Comparison of ENCODE assay signal across 8 cellular contexts in the genomic region with DNA sequence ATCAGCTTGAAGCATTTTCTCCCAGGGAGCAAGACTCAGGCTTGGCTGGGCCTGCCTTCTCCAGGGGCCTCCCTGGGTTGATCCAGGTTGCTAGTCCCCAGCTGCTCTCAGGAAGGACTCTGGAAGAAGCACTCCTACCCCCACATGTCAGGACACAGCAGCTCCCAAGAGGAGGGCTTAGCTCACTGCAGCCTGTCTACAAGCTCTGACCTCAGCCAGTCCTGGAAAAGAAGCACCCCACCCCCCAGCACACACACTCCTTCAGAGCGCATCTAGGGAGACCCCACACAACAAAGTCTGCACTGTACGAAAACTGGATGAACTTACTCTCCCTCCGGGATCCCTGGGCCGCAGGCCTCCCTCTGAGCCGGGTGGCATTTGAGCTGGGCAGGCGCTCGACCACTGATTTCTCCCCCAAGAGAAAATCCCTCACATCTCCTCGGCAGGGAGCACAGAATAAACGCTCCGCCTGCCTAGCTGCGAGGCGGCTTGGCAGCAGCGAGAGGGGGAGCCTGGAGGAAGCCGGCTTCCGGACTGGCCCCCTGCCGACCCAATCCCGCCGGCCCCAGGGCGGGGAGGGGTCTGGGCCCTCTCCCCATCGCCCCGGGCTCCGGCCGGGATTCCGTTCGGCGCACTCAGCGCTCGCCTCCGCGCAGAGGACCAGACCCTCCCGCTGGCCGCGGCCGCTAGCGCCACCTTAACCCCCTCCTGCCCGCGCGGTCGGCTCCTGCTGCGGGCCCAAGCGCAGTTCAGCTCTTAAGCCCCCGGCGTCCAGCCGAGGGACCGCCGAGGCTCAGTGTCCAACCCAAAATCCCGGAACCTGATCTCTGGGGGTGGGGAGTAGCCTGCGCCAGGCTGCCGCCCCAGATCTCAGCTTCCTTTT. TPM values are rescaled to one million over a fixed set of nuclear protein-coding genes. Genes with fewer than 3 reads are reported as not detected.
DNase-seq lines count a peak whose midpoint lies in the region; ATAC-seq and TF ChIP-seq lines count a peak whose summit lies in the region.

Gene KCNA2, minus strand, starts transcription at position 458 of the 883 bp plus-strand sequence. CDS start 1,576 bp downstream, outside the sequence.

- peak within 1 kb of the TSS; percentile 82 to 87 (median 86) for H3K4me3 Mint-ChIP-seq in nephron

- H3K4me1 Mint-ChIP-seq in nephron, result peaks cover 5% of the 10 kb centered on the region

- no peaks in the 10 kb centered on the region for H3K36me3 Mint-ChIP-seq in nephron (ENCODE audit: low read depth)

- peak; percentile 13 for DNase-seq in stimulated activated CD4-positive, alpha-beta T cell treated with anti-CD3 and anti-CD28 coated beads, Interleukin-4, amount 100 ng/mL, for 1 hour
- DNase-seq in stimulated activated CD4-positive, alpha-beta T cell treated with anti-CD3 and anti-CD28 coated beads, Interleukin-4, amount 100 ng/mL, for 24 hours, result no peak
- DNase-seq in WERI-Rb-1, result peak; percentile 92
- no peak for DNase-seq in foreskin keratinocyte
- DNase-seq in SIG-M5 treated with dmso at 0.1 percent for 504 hours (lab: John Stamatoyannopoulos, UW; ENCODE audit: unreplicated experiment), result no peak

- no peaks in the 10 kb centered on the region for H3K9me3 ChIP-seq in WERI-Rb-1 (ENCODE audit: severe bottlenecking)

- peak within 1 kb of the TSS; percentile 93 for H3K4me3 ChIP-seq in WERI-Rb-1 (ENCODE audit: low read depth, low read length)

- TF ChIP-seq CTCF in WERI-Rb-1 (IDR thresholded peaks at IDR 0.05; ENCODE audit: low read depth, low read length) (0 out of 2 replicates have a peak, but pooled peaks have one; percentile 3), foreskin keratinocyte (conservative IDR thresholded peaks at IDR 0.05) (no peak), nephron (IDR thresholded peaks at IDR 0.05; ENCODE audit: unreplicated experiment in 3 of 3) (no peak)

- no peaks in the 10 kb centered on the region; the same call in 1 of the 2 replicates for H3K36me3 ChIP-seq in WERI-Rb-1

- H3K27ac ChIP-seq in WERI-Rb-1 (peak within 1 kb of the TSS; percentile 59), foreskin keratinocyte (no peak within 1 kb of the TSS)

- no peaks in the 10 kb centered on the region for H3K4me1 ChIP-seq in foreskin keratinocyte

- H3K27me3 Mint-ChIP-seq in nephron (ENCODE audit: low read depth), result peaks cover 87% of the 10 kb centered on the region

- peaks cover 13% of the 10 kb centered on the region for H3K27me3 ChIP-seq in WERI-Rb-1 (ENCODE audit: insufficient read depth, low read depth, severe bottlenecking)
- peaks cover 76% of the 10 kb centered on the region for H3K27me3 ChIP-seq in foreskin keratinocyte

- ATAC-seq in foreskin keratinocyte, result peak; percentile 6
- no peak for ATAC-seq in GM19463 (IDR thresholded peaks at IDR 0.05; ENCODE audit: unreplicated experiment)
- no peak for ATAC-seq in HG02981 (IDR thresholded peaks at IDR 0.05; ENCODE audit: unreplicated experiment)

- H3K27ac Mint-ChIP-seq in nephron, result no peak within 1 kb of the TSS

- no peaks in the 10 kb centered on the region for H3K9me3 Mint-ChIP-seq in nephron

RNA-seq across cellular contexts. Expression of gene KCNA2, which starts in this region (rescaled TPM):
- total RNA-seq in foreskin keratinocyte, result not detected in 2 replicates
- not detected in 2 replicates for polyA plus RNA-seq in foreskin keratinocyte

Comparison
In these comparisons a context has a peak if more than half of its experiments do, and no peak if none do; other contexts are left out.
1. DNase-seq: peak in stimulated activated CD4-positive, alpha-beta T cell treated with anti-CD3 and anti-CD28 coated beads, Interleukin-4, amount 100 ng/mL, for 1 hour (single experiment) and WERI-Rb-1 (single experiment); none in stimulated activated CD4-positive, alpha-beta T cell treated with anti-CD3 and anti-CD28 coated beads, Interleukin-4, amount 100 ng/mL, for 24 hours (single experiment), foreskin keratinocyte (0 of 2) and SIG-M5 treated with dmso at 0.1 percent for 504 hours (single experiment).
2. Peak in ATAC-seq in foreskin keratinocyte; RNA of the gene not detected or under 1 TPM.